In genomic region chr2:9286553-9287399, GRCh38 we compare ENCODE assay signal across 20 cellular contexts.
A peak's percentile ranks its signal among the peaks of the same experiment; 100 is the strongest.
DNase-seq lines count a peak whose midpoint lies in the region; ATAC-seq and TF ChIP-seq lines count a peak whose summit lies in the region.
"Had no signal": no experiment of that assay in that cellular context is flagged by ENCODE, and none has a peak within 500 bp of the region (broad histone marks: within the 10 kb centered on the region; RNA-seq: fewer than 3 reads in every experiment).

No MANE protein-coding gene starts in this region.

- H3K4me1 ChIP-seq in IMR-90 (ENCODE audit: control insufficient read depth, insufficient read depth, low read length) (peaks cover 19% of the 10 kb centered on the region), adipocyte (ENCODE audit: control insufficient read depth, insufficient read depth, low read length) (peaks cover 28% of the 10 kb centered on the region), stomach (peaks cover 16 to 61% (median 41%) of the 10 kb centered on the region in 4 donors)
- H3K4me1 ChIP-seq: pancreas had no signal

- H4K91ac ChIP-seq in IMR-90 (ENCODE audit: insufficient read depth, low read depth, low read length): peak overlapping the region; percentile 98

- H3K9me3 ChIP-seq in IMR-90 (ENCODE audit: control insufficient read depth, insufficient read depth, low read length) (no peaks in the 10 kb centered on the region), adipocyte (ENCODE audit: control insufficient read depth, low read length) (no peaks in the 10 kb centered on the region), stomach (no peaks in the 10 kb centered on the region)
- H3K9me3 ChIP-seq: pancreas had no signal

- no peak for ATAC-seq in IMR-90 (ENCODE audit: low read depth)
- no peak for ATAC-seq in GM18909 (IDR thresholded peaks at IDR 0.05; ENCODE audit: poor library complexity, unreplicated experiment)
- no peak for ATAC-seq in GM21381 (IDR thresholded peaks at IDR 0.05; ENCODE audit: unreplicated experiment)
- ATAC-seq: activated T-helper 17 cell treated with anti-CD3 and anti-CD28 coated beads, Interleukin-2, amount 50 U/mL, for 72 hours; left colon had no signal

- TF ChIP-seq EP300 in stomach (IDR thresholded peaks at IDR 0.05): no peak

- H2AK9ac ChIP-seq in IMR-90 (replicated peaks; ENCODE audit: low read depth, low read length, poor library complexity): peak overlapping the region; percentile 87

- peak overlapping the region; percentile 86 for H2AK5ac ChIP-seq in IMR-90 (ENCODE audit: low read depth, low read length)

- peak overlapping the region; percentile 98 for H2BK20ac ChIP-seq in IMR-90 (ENCODE audit: low read depth, low read length)

- DNase-seq in AG09309 (ENCODE audit: low read depth): peak; percentile 31
- DNase-seq in IMR-90: peak; percentile 21
- peak; percentile 17 for DNase-seq in adipocyte (ENCODE audit: low read depth)
- peak; percentile 85 for DNase-seq in kidney tubule cell (ENCODE audit: low spot score)
- no peak for DNase-seq in hypothalamus (lab: John Stamatoyannopoulos, UW)
- DNase-seq in stomach: no peak
- DNase-seq: amygdala; erythroblast; left colon; MM.1S; NCI-H187 treated with DMSO at 0.1 percent for 48 hours; NCI-H510A; OCI-M1; pancreas; small intestine; stimulated activated naive CD4-positive, alpha-beta T cell treated with Interleukin-2 at 50 U/mL for 16 hours; WERI-Rb-1 had no signal

- H2BK15ac ChIP-seq in IMR-90 (ENCODE audit: low read depth, low read length): peak overlapping the region; percentile 83

- H4K5ac ChIP-seq in IMR-90 (ENCODE audit: low read depth, low read length): peak overlapping the region; percentile 79

- no TSS peak for BruUV-seq in IMR-90 (replicated peaks; lab: Mats Ljungman, UMichigan)

- TF ChIP-seq CTCF in AG09309 (IDR thresholded peaks at IDR 0.05; ENCODE audit: control insufficient read depth, insufficient read depth, low read depth, low read length, missing control alignments) (no peak), IMR-90 (conservative IDR thresholded peaks at IDR 0.05; ENCODE audit: low read depth, low read length) (no peak), stomach (IDR thresholded peaks at IDR 0.05) (no peak)

- H3K79me1 ChIP-seq in IMR-90 (ENCODE audit: low read depth in 1 of 2, low read length in 2 of 2): peaks cover 54 to 81% of the 10 kb centered on the region in 2 experiments

- intact Hi-C loops in IMR-90 (cut with micrococcal nuclease) (loop anchor here (5.0 kb wide), 2 partner anchors 79 to 144 kb away; partner anchors contain the start of gene ASAP2), stomach (cut with DNase I; ENCODE audit: low total_unique reads) (no loop called here)

- H3K4ac ChIP-seq in IMR-90 (ENCODE audit: low read depth, low read length): peak overlapping the region; percentile 99

- peak overlapping the region; percentile 98 for H2BK120ac ChIP-seq in IMR-90 (ENCODE audit: low read depth, low read length)

- peaks cover 27% of the 10 kb centered on the region for H3K9me1 ChIP-seq in IMR-90 (ENCODE audit: insufficient read depth, low read length)

- peak overlapping the region; percentile 96 for H3K14ac ChIP-seq in IMR-90 (replicated peaks; ENCODE audit: low read depth, low read length)

- TF ChIP-seq RAD21 in IMR-90 (IDR thresholded peaks at IDR 0.05; ENCODE audit: low read length): no peak

- peak overlapping the region; percentile 39 for H2AFZ ChIP-seq in IMR-90 (replicated peaks; ENCODE audit: low read length, poor library complexity)

- TF ChIP-seq POLR2A in IMR-90 (IDR thresholded peaks at IDR 0.05; ENCODE audit: low read depth, low read length): no peak
- no peak for TF ChIP-seq POLR2A in stomach (IDR thresholded peaks at IDR 0.05)

- dilution Hi-C loops in IMR-90 (cut with HindIII; ENCODE audit: low sequenced_read_pairs, unreplicated experiment): no loop called here

- CTCF ChIA-PET in IMR-90 (lab: Yijun Ruan, JAX): interaction anchor here (1.0 kb wide), 1 partner anchor 52 kb away, joined by 4 read pairs; no protein-coding TSS in a partner anchor

- peak overlapping the region; percentile 25; the same call in 1 of the 2 replicates for H3K9ac ChIP-seq in IMR-90 (ENCODE audit: low read depth, low read length)
- H3K9ac ChIP-seq in adipocyte (ENCODE audit: low read length): no peak overlapping the region

- peak overlapping the region; percentile 97 for H3K23ac ChIP-seq in IMR-90 (ENCODE audit: low read depth, low read length)

- H3K4me3 ChIP-seq in AG09309 (ENCODE audit: control insufficient read depth, low read depth, low read length) (no peak overlapping the region), IMR-90 (ENCODE audit: insufficient read depth, low read depth, low read length) (no peak overlapping the region), adipocyte (ENCODE audit: low read length) (no peak overlapping the region), stomach (no peak overlapping the region)
- H3K4me3 ChIP-seq: pancreas had no signal

- H4K20me1 ChIP-seq in IMR-90 (ENCODE audit: insufficient read depth, low read length): peaks cover 5% of the 10 kb centered on the region; the same call in 1 of the 2 replicates

- H3K27me3 ChIP-seq in IMR-90 (ENCODE audit: control insufficient read depth, insufficient read depth, low read length): no peaks in the 10 kb centered on the region
- H3K27me3 ChIP-seq in adipocyte (replicated peaks; ENCODE audit: control insufficient read depth, insufficient read depth, low read length): no peaks in the 10 kb centered on the region
- no peaks in the 10 kb centered on the region for H3K27me3 ChIP-seq in stomach
- H3K27me3 ChIP-seq: pancreas had no signal

- in situ Hi-C loops in IMR-90 (cut with MboI; ENCODE audit: low sequenced_read_pairs): no loop called here

- peak overlapping the region; percentile 78 for H3K56ac ChIP-seq in IMR-90 (ENCODE audit: extremely low read depth, insufficient read depth, low read length)

- H4K8ac ChIP-seq in IMR-90 (ENCODE audit: low read depth in 2 of 2, low read length in 2 of 2): peak overlapping the region; percentile 71 to 90

- H2BK5ac ChIP-seq in IMR-90 (ENCODE audit: low read depth, low read length, poor library complexity, severe bottlenecking): peak overlapping the region; percentile 99

- POLR2A ChIA-PET in IMR-90 (lab: Charles Lee; ENCODE audit: unreplicated experiment): no interaction called here

- H3K4me2 ChIP-seq in IMR-90 (ENCODE audit: low read depth, low read length): no peak overlapping the region

- H3K18ac ChIP-seq in IMR-90 (ENCODE audit: low read depth, low read length): peak overlapping the region; percentile 85

- H3K27ac ChIP-seq in IMR-90 (ENCODE audit: insufficient read depth, low read length) (peak overlapping the region; percentile 94), stomach (peak overlapping the region in 2 of 5 donors; percentile 24 to 63)
- H3K27ac ChIP-seq: pancreas, WERI-Rb-1 had no signal

- WGBS in IMR-90 (ENCODE audit: extremely low coverage in 2 of 2, insufficient read length in 1 of 2), 2 experiments: 96 to 100% methylated on average over 1 to 7 of the region's 12 CpGs
- WGBS in stomach, 5 donors: 82 to 90% (median 87%) methylated on average over 12 of the region's 12 CpGs

- H3K36me3 ChIP-seq in IMR-90 (ENCODE audit: control insufficient read depth, insufficient read depth, low read length) (peaks cover under 1% of the 10 kb centered on the region; the same call in 1 of the 2 replicates), adipocyte (ENCODE audit: control insufficient read depth, insufficient read depth, low read length, severe bottlenecking) (peaks cover 5% of the 10 kb centered on the region), stomach (peaks cover 0 to 3% (median 0%) of the 10 kb centered on the region in 4 donors)
- H3K36me3 ChIP-seq: pancreas, WERI-Rb-1 had no signal

TF ChIP-seq in IMR-90, 13 proteins besides CTCF, POLR2A, EP300 and RAD21:
- TF ChIP-seq CEBPB (IDR thresholded peaks at IDR 0.05; ENCODE audit: low read depth, low read length): peak; percentile 29; the same call in 1 of the 2 replicates
- no peak for TF ChIP-seq BHLHE40 (IDR thresholded peaks at IDR 0.05; ENCODE audit: low read depth, low read length)
TF ChIP-seq in IMR-90: peak in this region for 1.

Comparison
In these comparisons a context has a peak if more than half of its experiments do, and no peak if none do; other contexts are left out.
1. DNase-seq: peak in AG09309 (single experiment), IMR-90 (single experiment), adipocyte (single experiment) and kidney tubule cell (single experiment); none in hypothalamus (0 of 51) and stomach (single experiment).